Comparison of ENCODE assay signal across 27 cellular contexts in genomic region chr1:79431341-79431740, GRCh38.
DNase-seq lines count a peak whose midpoint lies in the region; ATAC-seq and TF ChIP-seq lines count a peak whose summit lies in the region.
"Had no signal": no experiment of that assay in that cellular context is flagged by ENCODE, and none has a peak within 500 bp of the region (broad histone marks: within the 10 kb centered on the region; RNA-seq: fewer than 3 reads in every experiment).

No MANE protein-coding gene starts in this region.

- H4K20me1 ChIP-seq in SK-N-SH (ENCODE audit: insufficient read depth) (no peaks in the 10 kb centered on the region), OCI-LY7 (ENCODE audit: insufficient read depth, low read length) (no peaks in the 10 kb centered on the region), osteoblast (ENCODE audit: insufficient read depth, low read length) (no peaks in the 10 kb centered on the region)

- H3K4me2 ChIP-seq in SK-N-SH (no peak overlapping the region), OCI-LY7 (ENCODE audit: low read length) (no peak overlapping the region), osteoblast (ENCODE audit: insufficient read depth, low read length) (no peak overlapping the region)
- H3K4me2 ChIP-seq: GM23338, KMS-11 had no signal

- ATAC-seq in SK-N-SH treated with all-trans-retinoic acid at 6 μM for 48 hours, result no peak
- ATAC-seq in lower lobe of right lung, result no peak
- ATAC-seq in Right ventricle myocardium inferior, result no peak
- ATAC-seq: GM23338, PC-3 had no signal

- no peak for TF ChIP-seq RAD21 in SK-N-SH (IDR thresholded peaks at IDR 0.05; ENCODE audit: low read length)

- H3K36me3 ChIP-seq in SK-N-SH (replicated peaks in 1 of 2; ENCODE audit: control insufficient read depth in 1 of 2, insufficient read depth in 2 of 2, low read length in 1 of 2) (no peaks in the 10 kb centered on the region), OCI-LY7 (ENCODE audit: insufficient read depth, low read length) (no peaks in the 10 kb centered on the region), osteoblast (ENCODE audit: insufficient read depth, low read length) (no peaks in the 10 kb centered on the region), lower lobe of right lung (no peaks in the 10 kb centered on the region)
- H3K36me3 ChIP-seq: SJCRH30 had no signal

- CTCF ChIA-PET in SK-N-SH (lab: Yijun Ruan, JAX) (no interaction called here), OCI-LY7 (lab: Charles Lee; ENCODE audit: unreplicated experiment) (no interaction called here)

- H3K4me1 ChIP-seq in SK-N-SH (ENCODE audit: control insufficient read depth in 1 of 2, insufficient read depth in 2 of 2, low read depth in 1 of 2, low read length in 1 of 2), result no peaks in the 10 kb centered on the region
- H3K4me1 ChIP-seq in OCI-LY7 (ENCODE audit: insufficient read depth, low read length, poor library complexity, severe bottlenecking), result no peaks in the 10 kb centered on the region
- H3K4me1 ChIP-seq in osteoblast (ENCODE audit: insufficient read depth, low read length), result no peaks in the 10 kb centered on the region
- no peaks in the 10 kb centered on the region for H3K4me1 ChIP-seq in lower lobe of right lung
- H3K4me1 ChIP-seq: SJCRH30 had no signal

- BruUV-seq in OCI-LY7 (replicated peaks; lab: Mats Ljungman, UMichigan), result no TSS peak

- H3K9me3 ChIP-seq in SK-N-SH (no peaks in the 10 kb centered on the region), OCI-LY7 (ENCODE audit: low read length) (no peaks in the 10 kb centered on the region), osteoblast (ENCODE audit: low read depth, low read length) (no peaks in the 10 kb centered on the region), lower lobe of right lung (no peaks in the 10 kb centered on the region)
- H3K9me3 ChIP-seq: SJCRH30 had no signal

- H3F3A ChIP-seq in SK-N-SH (replicated peaks; ENCODE audit: insufficient read depth), result no peaks in the 10 kb centered on the region

- 57% methylated on average over 2 of the region's 2 CpGs for WGBS in SK-N-SH (ENCODE audit: low lambda C conversion rate)

- H3K4me3 ChIP-seq in SK-N-SH (ENCODE audit: low read depth in 2 of 2, low read length in 1 of 2) (no peak overlapping the region), OCI-LY7 (ENCODE audit: low read depth, low read length, poor library complexity, severe bottlenecking) (no peak overlapping the region), epithelial cell of proximal tubule (ENCODE audit: low read depth, low read length) (no peak overlapping the region), osteoblast (ENCODE audit: insufficient read depth, low read length) (no peak overlapping the region), lower lobe of right lung (no peak overlapping the region)
- H3K4me3 ChIP-seq: GM23338, SJCRH30 had no signal

- POLR2A ChIA-PET in SK-N-SH (lab: Yijun Ruan, JAX), result no interaction called here
- POLR2A ChIA-PET in OCI-LY7 (lab: Charles Lee), result no interaction called here

- no peak for DNase-seq in SK-N-SH
- peak; percentile 3 for DNase-seq in OCI-LY7 (ENCODE audit: low spot score)
- DNase-seq in epithelial cell of proximal tubule (ENCODE audit: low read depth), result peak; percentile 2
- peak; percentile 37 for DNase-seq in osteoblast (ENCODE audit: insufficient read length, low spot score, missing footprints)
- no peak for DNase-seq in lower lobe of right lung
- no peak for DNase-seq in occipital lobe (lab: John Stamatoyannopoulos, UW)
- DNase-seq in Right ventricle myocardium inferior (ENCODE audit: missing footprints), result no peak
- DNase-seq: C1 segment of cervical spinal cord; CD4-positive, alpha-beta memory T cell; DMS 273 treated with DMSO at 0.1 percent for 48 hours; DND-41; H9; HFFc6; MM.1S; NCI-H1048; NCI-H1417; NCI-H1694; NCI-H2029 treated with DMSO at 0.1 percent for 48 hours; NCI-H2227 treated with DMSO at 0.1 percent for 48 hours; NCI-H510A; PC-3; SJCRH30; T-helper 1 cell had no signal

- H3K27ac ChIP-seq in SK-N-SH (ENCODE audit: low read depth in 2 of 2, low read length in 1 of 2), result no peak overlapping the region
- H3K27ac ChIP-seq in OCI-LY7 (ENCODE audit: low read depth, low read length, poor library complexity, severe bottlenecking), result no peak overlapping the region
- H3K27ac ChIP-seq in osteoblast (ENCODE audit: low read depth, low read length), result no peak overlapping the region
- H3K27ac ChIP-seq in lower lobe of right lung, result no peak overlapping the region
- H3K27ac ChIP-seq: HL-60, KMS-11, SJCRH30 had no signal

- 0 out of 2 replicates have a peak overlapping the region, but pooled peaks have one; percentile 5 for H2AFZ ChIP-seq in SK-N-SH (ENCODE audit: low read depth)
- H2AFZ ChIP-seq in OCI-LY7 (ENCODE audit: low read length), result no peak overlapping the region
- H2AFZ ChIP-seq in osteoblast (ENCODE audit: low read length), result no peak overlapping the region

- no peak for TF ChIP-seq CTCF in SK-N-SH (IDR thresholded peaks at IDR 0.05)
- TF ChIP-seq CTCF in OCI-LY7 (conservative IDR thresholded peaks at IDR 0.05; ENCODE audit: low read length), result peak; percentile 36
- no peak for TF ChIP-seq CTCF in epithelial cell of proximal tubule (conservative IDR thresholded peaks at IDR 0.05; ENCODE audit: low read depth, low read length)
- TF ChIP-seq CTCF in osteoblast (IDR thresholded peaks at IDR 0.05; ENCODE audit: extremely low read depth, low read depth, low read length), result no peak
- no peak for TF ChIP-seq CTCF in lower lobe of right lung (IDR thresholded peaks at IDR 0.05)

- H3K27me3 ChIP-seq in SK-N-SH (ENCODE audit: insufficient read depth), result no peaks in the 10 kb centered on the region
- H3K27me3 ChIP-seq in osteoblast (ENCODE audit: insufficient read depth, low read length), result no peaks in the 10 kb centered on the region
- H3K27me3 ChIP-seq in lower lobe of right lung (ENCODE audit: low read depth), result no peaks in the 10 kb centered on the region
- H3K27me3 ChIP-seq: SJCRH30 had no signal

- H3K79me2 ChIP-seq in SK-N-SH (ENCODE audit: insufficient read depth) (no peaks in the 10 kb centered on the region), OCI-LY7 (ENCODE audit: insufficient read depth, low read depth, low read length) (no peaks in the 10 kb centered on the region), osteoblast (ENCODE audit: insufficient read depth, low read length) (no peaks in the 10 kb centered on the region)

- intact Hi-C loops in OCI-LY7 (cut with micrococcal nuclease; ENCODE audit: unreplicated experiment) (no loop called here), lower lobe of right lung (cut with DNase I) (no loop called here), Right ventricle myocardium inferior (cut with DNase I) (no loop called here)

- no peaks in the 10 kb centered on the region for H3K9me2 ChIP-seq in SK-N-SH
- H3K9me2 ChIP-seq in OCI-LY7 (ENCODE audit: insufficient read depth, low read length), result no peaks in the 10 kb centered on the region

- TF ChIP-seq EP300 in SK-N-SH (IDR thresholded peaks at IDR 0.05; ENCODE audit: borderline replicate concordance in 1 of 2, low read depth in 1 of 2, low read length in 1 of 2), result no peak

- no peak overlapping the region for H3K9ac ChIP-seq in SK-N-SH
- H3K9ac ChIP-seq: KMS-11 had no signal

TF ChIP-seq in SK-N-SH, 30 proteins besides CTCF, POLR2A, EP300 and RAD21:
- no peak for TF ChIP-seq TAF1 (IDR thresholded peaks at IDR 0.05; ENCODE audit: borderline replicate concordance, low read depth, low read length)
- no peak for TF ChIP-seq FOSL2 (IDR thresholded peaks at IDR 0.05; ENCODE audit: borderline replicate concordance, low read depth)
- TF ChIP-seq NRF1 (IDR thresholded peaks at IDR 0.05; ENCODE audit: low read depth, low read length), result no peak
- TF ChIP-seq MXI1 (IDR thresholded peaks at IDR 0.05; ENCODE audit: low read depth, low read length), result no peak
- TF ChIP-seq EZH2phosphoT487 (IDR thresholded peaks at IDR 0.05; ENCODE audit: borderline replicate concordance, low read depth), result no peak
- no peak for TF ChIP-seq IRF3 (IDR thresholded peaks at IDR 0.05; ENCODE audit: low read depth, low read length)
- TF ChIP-seq FOXJ3 (CRISPR knock-in tag; IDR thresholded peaks at IDR 0.05), result no peak

TF ChIP-seq in SK-N-SH treated with all-trans-retinoic acid at 6 μM for 48 hours, 23 proteins besides CTCF, POLR2A, EP300 and RAD21:
- TF ChIP-seq ESRRG (CRISPR knock-in tag; IDR thresholded peaks at IDR 0.05), result no peak
- no peak for TF ChIP-seq PATZ1 (CRISPR knock-in tag; IDR thresholded peaks at IDR 0.05; ENCODE audit: borderline replicate concordance)
- TF ChIP-seq RARB (CRISPR knock-in tag; IDR thresholded peaks at IDR 0.05), result no peak
TF ChIP-seq in SK-N-SH treated with all-trans-retinoic acid at 6 μM for 48 hours: peak in this region for 0.

Comparison
In these comparisons a context has a peak if more than half of its experiments do, and no peak if none do; other contexts are left out.
1. DNase-seq: peak in OCI-LY7 (single experiment), epithelial cell of proximal tubule (single experiment) and osteoblast (single experiment); none in SK-N-SH (single experiment), lower lobe of right lung (single experiment), occipital lobe (single experiment) and Right ventricle myocardium inferior (single experiment).